In the genomic region with DNA sequence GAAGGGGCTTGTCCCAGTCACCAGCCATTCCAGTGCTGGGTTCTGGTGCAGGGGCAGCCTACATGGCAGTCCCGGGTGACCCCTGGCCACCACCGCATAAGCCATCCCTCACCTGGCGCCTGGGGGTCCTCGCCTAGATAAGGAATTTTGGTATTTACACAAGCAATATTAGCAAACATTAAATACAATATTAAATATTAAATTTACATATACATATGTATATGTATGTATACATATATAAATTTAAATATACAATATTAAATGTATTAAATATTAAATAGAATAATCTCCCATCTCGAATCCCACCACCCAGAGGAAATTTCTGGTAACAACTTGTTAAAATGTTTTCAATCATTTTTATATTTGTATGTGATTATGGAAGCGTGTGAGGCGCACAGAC, we compare ENCODE assay signal across 22 cellular contexts.
"Had no signal": no experiment of that assay in that cellular context is flagged by ENCODE, and none has a peak within 500 bp of the region (broad histone marks: within the 10 kb centered on the region; RNA-seq: fewer than 3 reads in every experiment).

No MANE protein-coding gene starts in this region.

- H3K4me1 ChIP-seq: esophagus muscularis mucosa, gastroesophageal sphincter, tibial artery had no signal

- H3K27me3 ChIP-seq: esophagus muscularis mucosa, gastroesophageal sphincter, hepatocyte, tibial artery, upper lobe of left lung, vagina had no signal

- H3K9me3 Mint-ChIP-seq: dendritic cell treated with granulocyte-macrophage colony-stimulating factor and Interleukin-4, amounts not matched to agents 40 ng/mL and 50 ng/mL, for 4 days; effector memory CD8-positive, alpha-beta T cell; natural killer cell treated with Interleukin-12 subunit alpha and Interleukin-12 subunit beta and Interleukin-15 and Interleukin-18, amount 100 ng/mL, for 72 hours; stimulated activated effector memory CD8-positive, alpha-beta T cell treated with anti-CD3 and anti-CD28 coated beads, Interleukin-12 subunit alpha, Interleukin-12 subunit beta, amount 100 ng/mL, for 72 hours had no signal

- H3K36me3 ChIP-seq: neutrophil, tibial artery, upper lobe of left lung, vagina had no signal

- ATAC-seq: effector memory CD8-positive, alpha-beta T cell; left ventricle myocardium superior; natural killer cell treated with Interleukin-12 subunit alpha and Interleukin-12 subunit beta and Interleukin-15 and Interleukin-18, amount 100 ng/mL, for 72 hours; stimulated activated effector memory CD8-positive, alpha-beta T cell treated with anti-CD3 and anti-CD28 coated beads, Interleukin-12 subunit alpha, Interleukin-12 subunit beta, amount 100 ng/mL, for 72 hours; stimulated activated naive CD8-positive, alpha-beta T cell treated with anti-CD3 and anti-CD28 coated beads, Interleukin-15, Interleukin-2, amounts not matched to agents 100 U/mL and 50 U/mL, for 24 hours had no signal

- H3K36me3 Mint-ChIP-seq: natural killer cell treated with Interleukin-12 subunit alpha and Interleukin-12 subunit beta and Interleukin-15 and Interleukin-18, amount 100 ng/mL, for 72 hours; stimulated activated effector memory CD8-positive, alpha-beta T cell treated with anti-CD3 and anti-CD28 coated beads, Interleukin-12 subunit alpha, Interleukin-12 subunit beta, amount 100 ng/mL, for 72 hours had no signal

- H3K4me3 Mint-ChIP-seq: dendritic cell treated with granulocyte-macrophage colony-stimulating factor and Interleukin-4, amounts not matched to agents 40 ng/mL and 50 ng/mL, for 4 days; effector memory CD8-positive, alpha-beta T cell; natural killer cell treated with Interleukin-12 subunit alpha and Interleukin-12 subunit beta and Interleukin-15 and Interleukin-18, amount 100 ng/mL, for 72 hours; stimulated activated effector memory CD8-positive, alpha-beta T cell treated with anti-CD3 and anti-CD28 coated beads, Interleukin-12 subunit alpha, Interleukin-12 subunit beta, amount 100 ng/mL, for 72 hours had no signal

- H3K27ac Mint-ChIP-seq: dendritic cell treated with granulocyte-macrophage colony-stimulating factor and Interleukin-4, amounts not matched to agents 40 ng/mL and 50 ng/mL, for 4 days; effector memory CD8-positive, alpha-beta T cell; natural killer cell treated with Interleukin-12 subunit alpha and Interleukin-12 subunit beta and Interleukin-15 and Interleukin-18, amount 100 ng/mL, for 72 hours; stimulated activated effector memory CD8-positive, alpha-beta T cell treated with anti-CD3 and anti-CD28 coated beads, Interleukin-12 subunit alpha, Interleukin-12 subunit beta, amount 100 ng/mL, for 72 hours had no signal

- H3K27ac ChIP-seq: epithelial cell of prostate, esophagus muscularis mucosa, gastroesophageal sphincter, hepatocyte, neutrophil, tibial artery, upper lobe of left lung, vagina had no signal

- H3K4me3 ChIP-seq: esophagus muscularis mucosa, gastroesophageal sphincter, hepatocyte, lung, smooth muscle cell, tibial artery, upper lobe of left lung, vagina had no signal

- DNase-seq: effector memory CD8-positive, alpha-beta T cell; head of caudate nucleus; left ventricle myocardium superior; mesenchymal stem cell; midbrain; posterior cingulate gyrus; stimulated activated CD4-positive, alpha-beta T cell treated with anti-CD3 and anti-CD28 coated beads, Interleukin-4, amount 100 ng/mL, for 1 hour; stimulated activated CD8-positive, alpha-beta memory T cell treated with anti-CD3 and anti-CD28 coated beads, Interleukin-4, amount 100 ng/mL, for 48 hours; stimulated activated naive CD8-positive, alpha-beta T cell treated with anti-CD3 and anti-CD28 coated beads, Interleukin-15, Interleukin-2, amounts not matched to agents 100 U/mL and 50 U/mL, for 24 hours; tibial artery had no signal

- H3K9me3 ChIP-seq: esophagus muscularis mucosa, gastroesophageal sphincter, neutrophil, tibial artery, upper lobe of left lung, vagina had no signal
